Comparison of ENCODE assay signal across 23 cellular contexts in the genomic region with DNA sequence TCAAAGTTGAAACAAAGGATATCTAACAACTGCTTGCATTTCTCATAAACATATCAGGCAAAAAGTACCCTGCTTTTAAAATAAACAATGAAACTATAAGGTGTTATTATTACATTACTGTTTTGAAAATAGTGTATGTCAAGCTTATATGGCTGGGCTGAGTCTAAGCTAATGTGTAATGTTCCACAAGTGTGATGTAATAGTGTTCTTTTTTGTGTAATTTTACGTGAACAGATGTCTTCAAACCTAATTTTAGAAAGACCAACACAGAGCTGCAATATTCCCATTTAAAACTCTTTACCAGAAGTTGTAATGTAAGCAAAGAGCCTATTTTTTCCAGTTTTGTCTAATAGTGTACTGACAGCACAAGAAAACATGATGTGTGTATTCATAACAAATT. TPM values are rescaled to one million over a fixed set of nuclear protein-coding genes. Genes with fewer than 3 reads are reported as not detected.
A peak's percentile ranks its signal among the peaks of the same experiment; 100 is the strongest.
DNase-seq lines count a peak whose midpoint lies in the region; ATAC-seq and TF ChIP-seq lines count a peak whose summit lies in the region.
"Had no signal": no experiment of that assay in that cellular context is flagged by ENCODE, and none has a peak within 500 bp of the region (broad histone marks: within the 10 kb centered on the region; RNA-seq: fewer than 3 reads in every experiment).

No MANE protein-coding gene starts in this region.

- in situ Hi-C loops in mammary epithelial cell (cut with MboI; ENCODE audit: low sequenced_read_pairs in 2 of 2) = no loop called here

- no peak for TF ChIP-seq CTCF in Calu3 (IDR thresholded peaks at IDR 0.05; ENCODE audit: unreplicated experiment)
- TF ChIP-seq CTCF in mammary epithelial cell (conservative IDR thresholded peaks at IDR 0.05 in 1 of 2, IDR thresholded peaks at IDR 0.05 in 1 of 2; ENCODE audit: extremely low read depth in 1 of 2, insufficient read depth in 1 of 2, low read depth in 1 of 2, low read length in 2 of 2) = no peak
- no peak for TF ChIP-seq CTCF in fibroblast of villous mesenchyme (IDR thresholded peaks at IDR 0.05; ENCODE audit: insufficient read depth, low read depth, low read length)

- H3K36me3 Mint-ChIP-seq in Calu3 (ENCODE audit: insufficient read depth, unreplicated experiment) = peaks cover 31% of the 10 kb centered on the region
- H3K36me3 Mint-ChIP-seq in activated CD4-positive, alpha-beta T cell treated with anti-CD3 and anti-CD28 coated beads for 36 hours (ENCODE audit: low read depth) = peaks cover 13% of the 10 kb centered on the region

- H2AFZ ChIP-seq in mammary epithelial cell (ENCODE audit: low read depth, low read length) = no peak overlapping the region

- H3K9ac ChIP-seq in mammary epithelial cell (ENCODE audit: insufficient read depth, low read length) = no peak overlapping the region
- H3K9ac ChIP-seq: BLaER1 had no signal

- peaks cover 8% of the 10 kb centered on the region for H3K79me2 ChIP-seq in mammary epithelial cell (ENCODE audit: insufficient read depth, low read length)

- H3K27me3 ChIP-seq in mammary epithelial cell (ENCODE audit: insufficient read depth, low read length) = no peaks in the 10 kb centered on the region
- H3K27me3 ChIP-seq: BLaER1, spleen, tibial nerve had no signal

- H3K4me1 ChIP-seq in mammary epithelial cell (ENCODE audit: insufficient read depth, low read length) = no peaks in the 10 kb centered on the region
- H3K4me1 ChIP-seq: BLaER1, spleen, tibial nerve had no signal

- H3K9me3 ChIP-seq in mammary epithelial cell (replicated peaks; ENCODE audit: insufficient read depth, low read length) = no peaks in the 10 kb centered on the region
- H3K9me3 ChIP-seq: BLaER1, spleen, tibial nerve had no signal

- H3K4me3 Mint-ChIP-seq in Calu3 (ENCODE audit: low read depth, unreplicated experiment) = no peak overlapping the region
- no peak overlapping the region for H3K4me3 Mint-ChIP-seq in activated CD4-positive, alpha-beta T cell treated with anti-CD3 and anti-CD28 coated beads for 36 hours
- H3K4me3 Mint-ChIP-seq: activated B cell treated with CpG ODN at 0.5 μM for 24 hours, neural crest cell had no signal

- dilution Hi-C loops in mammary epithelial cell (cut with HindIII; ENCODE audit: low sequenced_read_pairs) = no loop called here

- DNase-seq in Calu3 (no peak), MV-4-11 (lab: John Stamatoyannopoulos, UW) (peak; percentile 59), mammary epithelial cell (no peak), fibroblast of villous mesenchyme (ENCODE audit: low read depth) (peak; percentile 53), DMS53 treated with DMSO at 0.1 percent for 48 hours (lab: John Stamatoyannopoulos, UW; ENCODE audit: unreplicated experiment) (no peak), GF-D8 (lab: John Stamatoyannopoulos, UW) (no peak)
- no peak for DNase-seq in activated CD4-positive, alpha-beta T cell treated with anti-CD3 and anti-CD28 coated beads for 36 hours
- DNase-seq: activated B cell treated with CpG ODN at 0.5 μM for 24 hours; activated T-cell treated with anti-CD3 and anti-CD28 coated beads, Interleukin-2, amount 50 U/mL, for 48 hours; central memory CD4-positive, alpha-beta T cell; dermis blood vessel endothelial cell; Karpas-422; NCI-H1092; NCI-H1694 treated with DMSO at 0.1 percent for 48 hours; NCI-H446 treated with DMSO at 0.1 percent for 48 hours; NCI-H82; RPMI8226; spleen had no signal

- no peaks in the 10 kb centered on the region for H3K27me3 Mint-ChIP-seq in Calu3 (ENCODE audit: unreplicated experiment)
- no peaks in the 10 kb centered on the region for H3K27me3 Mint-ChIP-seq in activated CD4-positive, alpha-beta T cell treated with anti-CD3 and anti-CD28 coated beads for 36 hours
- H3K27me3 Mint-ChIP-seq: activated B cell treated with CpG ODN at 0.5 μM for 24 hours had no signal

- peaks cover 9% of the 10 kb centered on the region for H3K36me3 ChIP-seq in mammary epithelial cell (ENCODE audit: insufficient read depth, low read length)

- peaks cover 8% of the 10 kb centered on the region for H3K4me1 Mint-ChIP-seq in Calu3 (ENCODE audit: low read depth, unreplicated experiment)
- H3K4me1 Mint-ChIP-seq in activated CD4-positive, alpha-beta T cell treated with anti-CD3 and anti-CD28 coated beads for 36 hours = peaks cover 4% of the 10 kb centered on the region

- BruUV-seq in Calu3 (replicated peaks; lab: Mats Ljungman, UMichigan) (no TSS peak), mammary epithelial cell (replicated peaks; lab: Mats Ljungman, UMichigan) (TSS peak; percentile 29)

- no peak for ATAC-seq in activated CD4-positive, alpha-beta T cell treated with anti-CD3 and anti-CD28 coated beads for 36 hours
- ATAC-seq: esophagus mucosa, left lobe of liver had no signal

- intact Hi-C loops in Calu3 (cut with micrococcal nuclease; ENCODE audit: unreplicated experiment) (no loop called here), mammary epithelial cell (cut with micrococcal nuclease) (no loop called here)
- intact Hi-C loops in activated CD4-positive, alpha-beta T cell treated with anti-CD3 and anti-CD28 coated beads for 36 hours (cut with DNase I, micrococcal nuclease) = no loop called here

- peak overlapping the region; percentile 10 for H3K27ac Mint-ChIP-seq in Calu3 (ENCODE audit: unreplicated experiment)
- H3K27ac Mint-ChIP-seq in activated CD4-positive, alpha-beta T cell treated with anti-CD3 and anti-CD28 coated beads for 36 hours = no peak overlapping the region
- H3K27ac Mint-ChIP-seq: activated B cell treated with CpG ODN at 0.5 μM for 24 hours had no signal

- POLR2A ChIA-PET in activated CD4-positive, alpha-beta T cell treated with anti-CD3 and anti-CD28 coated beads for 36 hours (lab: Charles Lee) = interaction anchor here (0.6 kb wide), 1 partner anchor 245 kb away, joined by 3 read pairs; no protein-coding TSS in a partner anchor

- H3K4me2 ChIP-seq in mammary epithelial cell (ENCODE audit: insufficient read depth, low read depth, low read length) = no peak overlapping the region
- H3K4me2 ChIP-seq: BLaER1 had no signal

- no peaks in the 10 kb centered on the region for H4K20me1 ChIP-seq in mammary epithelial cell (ENCODE audit: insufficient read depth, low read length)
- H4K20me1 ChIP-seq: BLaER1 had no signal

- 86% methylated on average over 1 of the region's 1 CpG for whole genome bisulfite sequencing in mammary epithelial cell (ENCODE audit: low coverage, missing lambda C conversion rate)

- H3K4me3 ChIP-seq in mammary epithelial cell (replicated peaks in 1 of 3; ENCODE audit: insufficient read depth in 1 of 3, low read depth in 2 of 3, low read length in 3 of 3) (no peak overlapping the region), fibroblast of villous mesenchyme (ENCODE audit: low read depth, low read length) (no peak overlapping the region)
- H3K4me3 ChIP-seq: BLaER1, spleen, tibial nerve had no signal

- H3K27ac ChIP-seq in mammary epithelial cell (ENCODE audit: insufficient read depth, low read depth, low read length) = no peak overlapping the region
- H3K27ac ChIP-seq: BLaER1, spleen, tibial nerve had no signal

- CTCF ChIA-PET in Calu3 (lab: Charles Lee) = interaction anchor here (0.6 kb wide), 1 partner anchor 11 kb away, joined by 3 read pairs; no protein-coding TSS in a partner anchor
- CTCF ChIA-PET in mammary epithelial cell (lab: Charles Lee; ENCODE audit: low non-redundant PET) = interaction anchor here (0.5 kb wide), 1 partner anchor 534 kb away, joined by 5 read pairs; no protein-coding TSS in a partner anchor
- CTCF ChIA-PET in activated CD4-positive, alpha-beta T cell treated with anti-CD3 and anti-CD28 coated beads for 36 hours (lab: Charles Lee) = no interaction called here

- no peaks in the 10 kb centered on the region for H3K9me3 Mint-ChIP-seq in Calu3 (ENCODE audit: low read depth, unreplicated experiment)
- H3K9me3 Mint-ChIP-seq in activated CD4-positive, alpha-beta T cell treated with anti-CD3 and anti-CD28 coated beads for 36 hours (ENCODE audit: low read depth) = no peaks in the 10 kb centered on the region
- H3K9me3 Mint-ChIP-seq: activated B cell treated with CpG ODN at 0.5 μM for 24 hours, neural crest cell had no signal

RNA-seq across cellular contexts. Expression of a gene that starts 34.0 kb away (rescaled TPM):
- total RNA-seq in Calu3 (2022) (46.2 and 59.0 TPM in 2 replicates), mammary epithelial cell (10 to 100 TPM; 17.5 to 30.7 TPM), fibroblast of villous mesenchyme (27.4 and 66.5 TPM in 2 replicates)
- 7.4 TPM for polyA plus RNA-seq in mammary epithelial cell
- polyA minus RNA-seq in mammary epithelial cell = 14.4 TPM
- 1 to 10 TPM; 8.2 to 9.2 TPM for total RNA-seq in activated CD4-positive, alpha-beta T cell treated with anti-CD3 and anti-CD28 coated beads for 36 hours

RNA-seq across cellular contexts. Expression of a gene that starts 55.6 kb away (rescaled TPM):
- total RNA-seq in Calu3 (2022) (407 and 474 TPM in 2 replicates), mammary epithelial cell (100 to 1,000 TPM; 108 to 163 TPM), fibroblast of villous mesenchyme (135 and 200 TPM in 2 replicates)
- 96.2 TPM for polyA plus RNA-seq in mammary epithelial cell
- 183 TPM for polyA minus RNA-seq in mammary epithelial cell
- total RNA-seq in activated CD4-positive, alpha-beta T cell treated with anti-CD3 and anti-CD28 coated beads for 36 hours = 10 to 100 TPM; 74.5 to 82.0 TPM

Comparison
In these comparisons a context has a peak if more than half of its experiments do, and no peak if none do; other contexts are left out.
1. DNase-seq: peak in MV-4-11 (single experiment) and fibroblast of villous mesenchyme (single experiment); none in Calu3 (single experiment), mammary epithelial cell (single experiment), DMS53 treated with DMSO at 0.1 percent for 48 hours (single experiment), activated CD4-positive, alpha-beta T cell treated with anti-CD3 and anti-CD28 coated beads for 36 hours (single experiment) and GF-D8 (single experiment).